Comparison of ENCODE assay signal across 8 cellular contexts in genomic region chr17:75619506-75620431, GRCh38. TPM values are rescaled to one million over a fixed set of nuclear protein-coding genes. Genes with fewer than 3 reads are reported as not detected.
A peak's percentile ranks its signal among the peaks of the same experiment; 100 is the strongest.
DNase-seq lines count a peak whose midpoint lies in the region; ATAC-seq and TF ChIP-seq lines count a peak whose summit lies in the region.

No MANE protein-coding gene starts in this region.

- no peaks in the 10 kb centered on the region for H3K36me3 ChIP-seq in DOHH2 (ENCODE audit: control insufficient read depth, low read length)

- no peaks in the 10 kb centered on the region for H3K4me1 ChIP-seq in DOHH2 (ENCODE audit: control insufficient read depth, low read length)

- ATAC-seq in GM21619 (IDR thresholded peaks at IDR 0.05; ENCODE audit: unreplicated experiment) (no peak), HG03457 (IDR thresholded peaks at IDR 0.05; ENCODE audit: unreplicated experiment) (no peak)

- DNase-seq in NCI-H2171 (lab: John Stamatoyannopoulos, UW), result peak; percentile 44
- DNase-seq in cardiac fibroblast (ENCODE audit: low read depth in 2 of 2), result peak; percentile 35 to 43
- no peak for DNase-seq in osteocyte (ENCODE audit: extremely low spot score, unreplicated experiment)
- no peak for DNase-seq in cortex of kidney (lab: John Stamatoyannopoulos, UW)

- H3K27me3 ChIP-seq in DOHH2 (ENCODE audit: control insufficient read depth, low read length), result no peaks in the 10 kb centered on the region

- H3K4me3 Mint-ChIP-seq in osteocyte (ENCODE audit: unreplicated experiment), result no peak overlapping the region

- H3K9me3 ChIP-seq in DOHH2 (ENCODE audit: control insufficient read depth, insufficient read depth, low read length), result no peaks in the 10 kb centered on the region

- H3F3A ChIP-seq in DOHH2 (ENCODE audit: control insufficient read depth, insufficient read depth), result no peaks in the 10 kb centered on the region

- no peak overlapping the region for H3K4me3 ChIP-seq in DOHH2 (ENCODE audit: low read length)
- no peak overlapping the region for H3K4me3 ChIP-seq in cardiac fibroblast (replicated peaks in 1 of 2; ENCODE audit: low read depth in 2 of 2, low read length in 2 of 2)

- no peak overlapping the region for H3K4me2 ChIP-seq in DOHH2 (ENCODE audit: low read length)

- no peaks in the 10 kb centered on the region for H3K79me2 ChIP-seq in DOHH2 (ENCODE audit: control insufficient read depth, low read length)

- H3K4me1 Mint-ChIP-seq in osteocyte (ENCODE audit: unreplicated experiment), result no peaks in the 10 kb centered on the region

- TF ChIP-seq CTCF in 22Rv1 (IDR thresholded peaks at IDR 0.05), result peak; percentile 62
- TF ChIP-seq CTCF in DOHH2 (IDR thresholded peaks at IDR 0.05; ENCODE audit: low read depth, low read length, poor library complexity, severe bottlenecking), result peak; percentile 68
- peak; percentile 52 for TF ChIP-seq CTCF in cardiac fibroblast (IDR thresholded peaks at IDR 0.05; ENCODE audit: low read depth, low read length)
- peak; percentile 59 for TF ChIP-seq CTCF in osteocyte (IDR thresholded peaks at IDR 0.05)

- no peaks in the 10 kb centered on the region for H3K9me3 Mint-ChIP-seq in osteocyte (ENCODE audit: unreplicated experiment)

- H3K27ac Mint-ChIP-seq in osteocyte (ENCODE audit: unreplicated experiment), result no peak overlapping the region

- H3K36me3 Mint-ChIP-seq in osteocyte (ENCODE audit: unreplicated experiment), result no peaks in the 10 kb centered on the region

- H4K20me1 ChIP-seq in DOHH2 (ENCODE audit: control insufficient read depth, insufficient read depth, low read depth, low read length), result no peaks in the 10 kb centered on the region

- no peaks in the 10 kb centered on the region for H3K9me2 ChIP-seq in DOHH2 (replicated peaks; ENCODE audit: control insufficient read depth, low read length)

- H3K27me3 Mint-ChIP-seq in osteocyte (ENCODE audit: unreplicated experiment), result no peaks in the 10 kb centered on the region

- H3K27ac ChIP-seq in 22Rv1 (no peak overlapping the region), DOHH2 (ENCODE audit: low read depth, low read length) (no peak overlapping the region)

RNA-seq across cellular contexts. Expression of gene SMIM5, which starts 13.5 kb away (rescaled TPM):
- 0.24 and 0.42 TPM in 2 replicates for total RNA-seq in osteocyte

RNA-seq across cellular contexts. Expression of gene MYO15B, which starts 32.2 kb away (rescaled TPM):
- total RNA-seq in osteocyte, result 40.8 and 42.5 TPM in 2 replicates

RNA-seq across cellular contexts. Expression of gene RECQL5, which starts 47.2 kb away (rescaled TPM):
- 39.2 and 44.7 TPM in 2 replicates for total RNA-seq in osteocyte

RNA-seq across cellular contexts. Expression of gene SAP30BP, which starts 47.4 kb away (rescaled TPM):
- total RNA-seq in osteocyte, result 88.1 and 103 TPM in 2 replicates

Comparison
In these comparisons a context has a peak if more than half of its experiments do, and no peak if none do; other contexts are left out.
1. DNase-seq: peak in NCI-H2171 (single experiment) and cardiac fibroblast (2 of 2); none in osteocyte (single experiment) and cortex of kidney (single experiment).
2. Peak in every context shown above with its lines, with median percentiles within 50 percentile points of each other: CTCF ChIP-seq.